ENCODE assay signal across 1 cellular context in genomic region chr5:181133610-181134231, GRCh38.
TF ChIP-seq lines count a peak whose summit lies in the region.

No MANE protein-coding gene starts in this region.

TF ChIP-seq in K562, 482 proteins besides CTCF, POLR2A, EP300 and RAD21 (continued from another document and continues in another):
- peak; percentile 78 for TF ChIP-seq ARID1B (IDR thresholded peaks at IDR 0.05)
- TF ChIP-seq ZNF143 (CRISPR knock-in tag; IDR thresholded peaks at IDR 0.05), result no peak
- TF ChIP-seq RAD51 (IDR thresholded peaks at IDR 0.05; ENCODE audit: borderline replicate concordance, low read depth), result no peak
- peak; percentile 14 for TF ChIP-seq TAF1 (IDR thresholded peaks at IDR 0.05; ENCODE audit: control insufficient read depth, extremely low read depth, insufficient read depth, low read length, severe bottlenecking)
- no peak for TF ChIP-seq U2AF1 (optimal IDR thresholded peaks at IDR 0.05; ENCODE audit: low read depth, low read length)
- TF ChIP-seq, protein P1, sequence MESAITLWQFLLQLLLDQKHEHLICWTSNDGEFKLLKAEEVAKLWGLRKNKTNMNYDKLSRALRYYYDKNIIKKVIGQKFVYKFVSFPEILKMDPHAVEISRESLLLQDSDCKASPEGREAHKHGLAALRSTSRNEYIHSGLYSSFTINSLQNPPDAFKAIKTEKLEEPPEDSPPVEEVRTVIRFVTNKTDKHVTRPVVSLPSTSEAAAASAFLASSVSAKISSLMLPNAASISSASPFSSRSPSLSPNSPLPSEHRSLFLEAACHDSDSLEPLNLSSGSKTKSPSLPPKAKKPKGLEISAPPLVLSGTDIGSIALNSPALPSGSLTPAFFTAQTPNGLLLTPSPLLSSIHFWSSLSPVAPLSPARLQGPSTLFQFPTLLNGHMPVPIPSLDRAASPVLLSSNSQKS (CRISPR knock-in tag; IDR thresholded peaks at IDR 0.05), result no peak
- TF ChIP-seq GATAD2B (IDR thresholded peaks at IDR 0.05; ENCODE audit: borderline replicate concordance), result peak; percentile 57
- peak; percentile 16 for TF ChIP-seq NEUROD1 (IDR thresholded peaks at IDR 0.05; ENCODE audit: borderline replicate concordance, low read depth, low read length, partially characterized antibody)
- TF ChIP-seq ZNF592 (IDR thresholded peaks at IDR 0.05), result peak; percentile 56; the same call in 1 of the 2 replicates
- no peak for TF ChIP-seq TCF7 (IDR thresholded peaks at IDR 0.05; ENCODE audit: borderline replicate concordance)
- 0 out of 2 replicates have a peak, but pooled peaks have one; percentile 1 for TF ChIP-seq MEF2A (IDR thresholded peaks at IDR 0.05; ENCODE audit: control insufficient read depth, low read depth, low read length)
- no peak for TF ChIP-seq BRF2 (IDR thresholded peaks at IDR 0.05; ENCODE audit: borderline replicate concordance, insufficient read depth, insufficient read length)
- no peak for TF ChIP-seq HBP1 (CRISPR knock-in tag; IDR thresholded peaks at IDR 0.05)
- no peak for TF ChIP-seq FOXP1 (CRISPR knock-in tag; IDR thresholded peaks at IDR 0.05)
- TF ChIP-seq SETDB1 (IDR thresholded peaks at IDR 0.05; ENCODE audit: low read length), result no peak
- peak; percentile 93 for TF ChIP-seq JUND (IDR thresholded peaks at IDR 0.05; ENCODE audit: borderline replicate concordance, low read depth, low read length)
- TF ChIP-seq JUND (tag; IDR thresholded peaks at IDR 0.05; ENCODE audit: borderline replicate concordance, low read depth, low read length), result peak; percentile 90; the same call in 2 of the 3 replicates
- TF ChIP-seq, protein P2, sequence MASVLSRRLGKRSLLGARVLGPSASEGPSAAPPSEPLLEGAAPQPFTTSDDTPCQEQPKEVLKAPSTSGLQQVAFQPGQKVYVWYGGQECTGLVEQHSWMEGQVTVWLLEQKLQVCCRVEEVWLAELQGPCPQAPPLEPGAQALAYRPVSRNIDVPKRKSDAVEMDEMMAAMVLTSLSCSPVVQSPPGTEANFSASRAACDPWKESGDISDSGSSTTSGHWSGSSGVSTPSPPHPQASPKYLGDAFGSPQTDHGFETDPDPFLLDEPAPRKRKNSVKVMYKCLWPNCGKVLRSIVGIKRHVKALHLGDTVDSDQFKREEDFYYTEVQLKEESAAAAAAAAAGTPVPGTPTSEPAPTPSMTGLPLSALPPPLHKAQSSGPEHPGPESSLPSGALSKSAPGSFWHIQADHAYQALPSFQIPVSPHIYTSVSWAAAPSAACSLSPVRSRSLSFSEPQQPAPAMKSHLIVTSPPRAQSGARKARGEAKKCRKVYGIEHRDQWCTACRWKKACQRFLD (CRISPR knock-in tag; IDR thresholded peaks at IDR 0.05), result no peak
- no peak for TF ChIP-seq XRCC3 (IDR thresholded peaks at IDR 0.05)
- TF ChIP-seq DMBX1 (CRISPR knock-in tag; IDR thresholded peaks at IDR 0.05; ENCODE audit: borderline replicate concordance), result no peak
- TF ChIP-seq ZZZ3 (IDR thresholded peaks at IDR 0.05), result no peak
- no peak for TF ChIP-seq ZNF274 (IDR thresholded peaks at IDR 0.05; ENCODE audit: borderline replicate concordance, low read depth, low read length)
- TF ChIP-seq SMAD1 (IDR thresholded peaks at IDR 0.05; ENCODE audit: low read depth, low read length, partially characterized antibody), result peak; percentile 71
- peak; percentile 97 for TF ChIP-seq C11orf30 (IDR thresholded peaks at IDR 0.05; ENCODE audit: low read depth)
- no peak for TF ChIP-seq NR4A1 (CRISPR knock-in tag; IDR thresholded peaks at IDR 0.05)
- no peak for TF ChIP-seq NR4A1 (tag; IDR thresholded peaks at IDR 0.05)
- 0 out of 2 replicates have a peak, but pooled peaks have one; percentile 11 for TF ChIP-seq CREB3L1 (IDR thresholded peaks at IDR 0.05; ENCODE audit: borderline replicate concordance, low read depth)
- TF ChIP-seq ETV5 (CRISPR knock-in tag; IDR thresholded peaks at IDR 0.05; ENCODE audit: low read depth), result no peak
- TF ChIP-seq CBX5 (IDR thresholded peaks at IDR 0.05; ENCODE audit: borderline replicate concordance, low read depth), result peak; percentile 83; the same call in 1 of the 2 replicates
- TF ChIP-seq KLF6 (CRISPR knock-in tag; IDR thresholded peaks at IDR 0.05; ENCODE audit: borderline replicate concordance), result no peak
- peak; percentile 90 for TF ChIP-seq DPF2 (IDR thresholded peaks at IDR 0.05)
- TF ChIP-seq, protein P3, sequence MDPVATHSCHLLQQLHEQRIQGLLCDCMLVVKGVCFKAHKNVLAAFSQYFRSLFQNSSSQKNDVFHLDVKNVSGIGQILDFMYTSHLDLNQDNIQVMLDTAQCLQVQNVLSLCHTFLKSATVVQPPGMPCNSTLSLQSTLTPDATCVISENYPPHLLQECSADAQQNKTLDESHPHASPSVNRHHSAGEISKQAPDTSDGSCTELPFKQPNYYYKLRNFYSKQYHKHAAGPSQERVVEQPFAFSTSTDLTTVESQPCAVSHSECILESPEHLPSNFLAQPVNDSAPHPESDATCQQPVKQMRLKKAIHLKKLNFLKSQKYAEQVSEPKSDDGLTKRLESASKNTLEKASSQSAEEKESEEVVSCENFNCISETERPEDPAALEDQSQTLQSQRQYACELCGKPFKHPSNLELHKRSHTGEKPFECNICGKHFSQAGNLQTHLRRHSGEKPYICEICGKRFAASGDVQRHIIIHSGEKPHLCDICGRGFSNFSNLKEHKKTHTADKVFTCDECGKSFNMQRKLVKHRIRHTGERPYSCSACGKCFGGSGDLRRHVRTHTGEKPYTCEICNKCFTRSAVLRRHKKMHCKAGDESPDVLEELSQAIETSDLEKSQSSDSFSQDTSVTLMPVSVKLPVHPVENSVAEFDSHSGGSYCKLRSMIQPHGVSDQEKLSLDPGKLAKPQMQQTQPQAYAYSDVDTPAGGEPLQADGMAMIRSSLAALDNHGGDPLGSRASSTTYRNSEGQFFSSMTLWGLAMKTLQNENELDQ (CRISPR knock-in tag; IDR thresholded peaks at IDR 0.05; ENCODE audit: borderline replicate concordance), result 0 out of 2 replicates have a peak, but pooled peaks have one; percentile 21
- TF ChIP-seq GTF2A2 (tag; IDR thresholded peaks at IDR 0.05), result no peak
- TF ChIP-seq LARP7 (IDR thresholded peaks at IDR 0.05), result no peak
- TF ChIP-seq ADNP (tag; IDR thresholded peaks at IDR 0.05), result no peak
- peak; percentile 97 for TF ChIP-seq NFE2 (IDR thresholded peaks at IDR 0.05; ENCODE audit: low read depth)
- peak in 1 of 2 experiments; percentile 71; a peak in 1 of 4 replicates for TF ChIP-seq TRIM24 (IDR thresholded peaks at IDR 0.05)
- TF ChIP-seq ZNF77 (CRISPR knock-in tag; IDR thresholded peaks at IDR 0.05), result no peak
- TF ChIP-seq, protein P4, sequence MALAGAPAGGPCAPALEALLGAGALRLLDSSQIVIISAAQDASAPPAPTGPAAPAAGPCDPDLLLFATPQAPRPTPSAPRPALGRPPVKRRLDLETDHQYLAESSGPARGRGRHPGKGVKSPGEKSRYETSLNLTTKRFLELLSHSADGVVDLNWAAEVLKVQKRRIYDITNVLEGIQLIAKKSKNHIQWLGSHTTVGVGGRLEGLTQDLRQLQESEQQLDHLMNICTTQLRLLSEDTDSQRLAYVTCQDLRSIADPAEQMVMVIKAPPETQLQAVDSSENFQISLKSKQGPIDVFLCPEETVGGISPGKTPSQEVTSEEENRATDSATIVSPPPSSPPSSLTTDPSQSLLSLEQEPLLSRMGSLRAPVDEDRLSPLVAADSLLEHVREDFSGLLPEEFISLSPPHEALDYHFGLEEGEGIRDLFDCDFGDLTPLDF (CRISPR knock-in tag; IDR thresholded peaks at IDR 0.05), result no peak
- TF ChIP-seq HMGN3 (IDR thresholded peaks at IDR 0.05; ENCODE audit: borderline replicate concordance, extremely low read depth, insufficient read length, low read depth, low read length), result no peak
- TF ChIP-seq, protein P5, sequence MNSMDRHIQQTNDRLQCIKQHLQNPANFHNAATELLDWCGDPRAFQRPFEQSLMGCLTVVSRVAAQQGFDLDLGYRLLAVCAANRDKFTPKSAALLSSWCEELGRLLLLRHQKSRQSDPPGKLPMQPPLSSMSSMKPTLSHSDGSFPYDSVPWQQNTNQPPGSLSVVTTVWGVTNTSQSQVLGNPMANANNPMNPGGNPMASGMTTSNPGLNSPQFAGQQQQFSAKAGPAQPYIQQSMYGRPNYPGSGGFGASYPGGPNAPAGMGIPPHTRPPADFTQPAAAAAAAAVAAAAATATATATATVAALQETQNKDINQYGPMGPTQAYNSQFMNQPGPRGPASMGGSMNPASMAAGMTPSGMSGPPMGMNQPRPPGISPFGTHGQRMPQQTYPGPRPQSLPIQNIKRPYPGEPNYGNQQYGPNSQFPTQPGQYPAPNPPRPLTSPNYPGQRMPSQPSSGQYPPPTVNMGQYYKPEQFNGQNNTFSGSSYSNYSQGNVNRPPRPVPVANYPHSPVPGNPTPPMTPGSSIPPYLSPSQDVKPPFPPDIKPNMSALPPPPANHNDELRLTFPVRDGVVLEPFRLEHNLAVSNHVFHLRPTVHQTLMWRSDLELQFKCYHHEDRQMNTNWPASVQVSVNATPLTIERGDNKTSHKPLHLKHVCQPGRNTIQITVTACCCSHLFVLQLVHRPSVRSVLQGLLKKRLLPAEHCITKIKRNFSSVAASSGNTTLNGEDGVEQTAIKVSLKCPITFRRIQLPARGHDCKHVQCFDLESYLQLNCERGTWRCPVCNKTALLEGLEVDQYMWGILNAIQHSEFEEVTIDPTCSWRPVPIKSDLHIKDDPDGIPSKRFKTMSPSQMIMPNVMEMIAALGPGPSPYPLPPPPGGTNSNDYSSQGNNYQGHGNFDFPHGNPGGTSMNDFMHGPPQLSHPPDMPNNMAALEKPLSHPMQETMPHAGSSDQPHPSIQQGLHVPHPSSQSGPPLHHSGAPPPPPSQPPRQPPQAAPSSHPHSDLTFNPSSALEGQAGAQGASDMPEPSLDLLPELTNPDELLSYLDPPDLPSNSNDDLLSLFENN (IDR thresholded peaks at IDR 0.05; ENCODE audit: low read depth in 2 of 2, low read length in 2 of 2), result no peak
- TF ChIP-seq GTF2E2 (tag; IDR thresholded peaks at IDR 0.05), result no peak
- no peak for TF ChIP-seq BRD9 (IDR thresholded peaks at IDR 0.05; ENCODE audit: low read depth, partially characterized antibody)
- TF ChIP-seq ZKSCAN1 (IDR thresholded peaks at IDR 0.05; ENCODE audit: low read depth, low read length), result 0 out of 2 replicates have a peak, but pooled peaks have one; percentile 15
- no peak for TF ChIP-seq ZFPM2 (CRISPR knock-in tag; IDR thresholded peaks at IDR 0.05)
- TF ChIP-seq NELFE (IDR thresholded peaks at IDR 0.05; ENCODE audit: insufficient read depth, insufficient read length), result no peak
